In genomic region chr5:146446861-146447733, GRCh38 we compare ENCODE assay signal across 1 cellular context.
A peak's percentile ranks its signal among the peaks of the same experiment; 100 is the strongest.
TF ChIP-seq lines count a peak whose summit lies in the region.

Gene TCERG1, plus strand, starts transcription at chr5:146447333. Its CDS starts 17 bp downstream, at chr5:146447350.

TF ChIP-seq in HepG2, 621 proteins besides CTCF, POLR2A, EP300 and RAD21 (continued from another document and continues in another):
- TF ChIP-seq, protein P1, sequence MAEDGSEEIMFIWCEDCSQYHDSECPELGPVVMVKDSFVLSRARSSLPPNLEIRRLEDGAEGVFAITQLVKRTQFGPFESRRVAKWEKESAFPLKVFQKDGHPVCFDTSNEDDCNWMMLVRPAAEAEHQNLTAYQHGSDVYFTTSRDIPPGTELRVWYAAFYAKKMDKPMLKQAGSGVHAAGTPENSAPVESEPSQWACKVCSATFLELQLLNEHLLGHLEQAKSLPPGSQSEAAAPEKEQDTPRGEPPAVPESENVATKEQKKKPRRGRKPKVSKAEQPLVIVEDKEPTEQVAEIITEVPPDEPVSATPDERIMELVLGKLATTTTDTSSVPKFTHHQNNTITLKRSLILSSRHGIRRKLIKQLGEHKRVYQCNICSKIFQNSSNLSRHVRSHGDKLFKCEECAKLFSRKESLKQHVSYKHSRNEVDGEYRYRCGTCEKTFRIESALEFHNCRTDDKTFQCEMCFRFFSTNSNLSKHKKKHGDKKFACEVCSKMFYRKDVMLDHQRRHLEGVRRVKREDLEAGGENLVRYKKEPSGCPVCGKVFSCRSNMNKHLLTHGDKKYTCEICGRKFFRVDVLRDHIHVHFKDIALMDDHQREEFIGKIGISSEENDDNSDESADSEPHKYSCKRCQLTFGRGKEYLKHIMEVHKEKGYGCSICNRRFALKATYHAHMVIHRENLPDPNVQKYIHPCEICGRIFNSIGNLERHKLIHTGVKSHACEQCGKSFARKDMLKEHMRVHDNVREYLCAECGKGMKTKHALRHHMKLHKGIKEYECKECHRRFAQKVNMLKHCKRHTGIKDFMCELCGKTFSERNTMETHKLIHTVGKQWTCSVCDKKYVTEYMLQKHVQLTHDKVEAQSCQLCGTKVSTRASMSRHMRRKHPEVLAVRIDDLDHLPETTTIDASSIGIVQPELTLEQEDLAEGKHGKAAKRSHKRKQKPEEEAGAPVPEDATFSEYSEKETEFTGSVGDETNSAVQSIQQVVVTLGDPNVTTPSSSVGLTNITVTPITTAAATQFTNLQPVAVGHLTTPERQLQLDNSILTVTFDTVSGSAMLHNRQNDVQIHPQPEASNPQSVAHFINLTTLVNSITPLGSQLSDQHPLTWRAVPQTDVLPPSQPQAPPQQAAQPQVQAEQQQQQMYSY (CRISPR knock-in tag; IDR thresholded peaks at IDR 0.05): no peak
- TF ChIP-seq ZNF446 (CRISPR knock-in tag; IDR thresholded peaks at IDR 0.05) (no peak), REXO4 (CRISPR knock-in tag; IDR thresholded peaks at IDR 0.05; ENCODE audit: borderline replicate concordance) (no peak; the same call in 1 of the 2 replicates), RNF219 (CRISPR knock-in tag; IDR thresholded peaks at IDR 0.05) (no peak), ZBTB49 (CRISPR knock-in tag; IDR thresholded peaks at IDR 0.05; ENCODE audit: borderline replicate concordance) (no peak), BCL6 (CRISPR knock-in tag; IDR thresholded peaks at IDR 0.05) (0 out of 2 replicates have a peak, but pooled peaks have one; percentile 6), PHF5A (CRISPR knock-in tag; IDR thresholded peaks at IDR 0.05; ENCODE audit: low read depth, unreplicated experiment) (peak; percentile 22), HNF4G (IDR thresholded peaks at IDR 0.05; ENCODE audit: borderline replicate concordance, low read depth, low read length) (no peak), HNF4G (CRISPR knock-in tag; IDR thresholded peaks at IDR 0.05; ENCODE audit: borderline replicate concordance, low read depth) (0 out of 2 replicates have a peak, but pooled peaks have one; percentile 48), HNRNPUL1 (IDR thresholded peaks at IDR 0.05; ENCODE audit: low read depth, low read length) (no peak), ZNF496 (CRISPR knock-in tag; IDR thresholded peaks at IDR 0.05; ENCODE audit: insufficient replicate concordance) (no peak), ZNF557 (CRISPR knock-in tag; IDR thresholded peaks at IDR 0.05) (0 out of 2 replicates have a peak, but pooled peaks have one; percentile 53), ZNF451 (CRISPR knock-in tag; IDR thresholded peaks at IDR 0.05) (no peak), KDM1A (CRISPR knock-in tag; IDR thresholded peaks at IDR 0.05) (no peak), ZNF7 (CRISPR knock-in tag; IDR thresholded peaks at IDR 0.05) (no peak), ZFP36L2 (CRISPR knock-in tag; IDR thresholded peaks at IDR 0.05) (no peak), ZBTB26 (CRISPR knock-in tag; IDR thresholded peaks at IDR 0.05; ENCODE audit: borderline replicate concordance) (peak; percentile 43; the same call in 1 of the 2 replicates), SALL2 (CRISPR knock-in tag; IDR thresholded peaks at IDR 0.05) (no peak), ZBTB7A (CRISPR knock-in tag; IDR thresholded peaks at IDR 0.05) (no peak), NFRKB (IDR thresholded peaks at IDR 0.05) (peak; percentile 79), MEIS2 (CRISPR knock-in tag; IDR thresholded peaks at IDR 0.05) (peak; percentile 74), CCDC6 (CRISPR knock-in tag; IDR thresholded peaks at IDR 0.05) (peak; percentile 79), ZMYM2 (CRISPR knock-in tag; IDR thresholded peaks at IDR 0.05) (no peak), ZNF552 (CRISPR knock-in tag; IDR thresholded peaks at IDR 0.05; ENCODE audit: borderline replicate concordance) (no peak; the same call in 1 of the 2 replicates), ZBTB7B (CRISPR knock-in tag; IDR thresholded peaks at IDR 0.05) (no peak), ZMYM4 (CRISPR knock-in tag; IDR thresholded peaks at IDR 0.05) (peak; percentile 100), CREB1 (IDR thresholded peaks at IDR 0.05) (peak; percentile 86), CREB1 (CRISPR knock-in tag; IDR thresholded peaks at IDR 0.05) (peak; percentile 91), HIC2 (CRISPR knock-in tag; IDR thresholded peaks at IDR 0.05; ENCODE audit: low read depth) (no peak), PATZ1 (CRISPR knock-in tag; IDR thresholded peaks at IDR 0.05) (no peak; the same call in 1 of the 2 replicates)
- TF ChIP-seq, protein P2, sequence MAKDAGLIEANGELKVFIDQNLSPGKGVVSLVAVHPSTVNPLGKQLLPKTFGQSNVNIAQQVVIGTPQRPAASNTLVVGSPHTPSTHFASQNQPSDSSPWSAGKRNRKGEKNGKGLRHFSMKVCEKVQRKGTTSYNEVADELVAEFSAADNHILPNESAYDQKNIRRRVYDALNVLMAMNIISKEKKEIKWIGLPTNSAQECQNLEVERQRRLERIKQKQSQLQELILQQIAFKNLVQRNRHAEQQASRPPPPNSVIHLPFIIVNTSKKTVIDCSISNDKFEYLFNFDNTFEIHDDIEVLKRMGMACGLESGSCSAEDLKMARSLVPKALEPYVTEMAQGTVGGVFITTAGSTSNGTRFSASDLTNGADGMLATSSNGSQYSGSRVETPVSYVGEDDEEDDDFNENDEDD (CRISPR knock-in tag; IDR thresholded peaks at IDR 0.05; ENCODE audit: borderline replicate concordance): peak; percentile 96
- TF ChIP-seq, protein P3, sequence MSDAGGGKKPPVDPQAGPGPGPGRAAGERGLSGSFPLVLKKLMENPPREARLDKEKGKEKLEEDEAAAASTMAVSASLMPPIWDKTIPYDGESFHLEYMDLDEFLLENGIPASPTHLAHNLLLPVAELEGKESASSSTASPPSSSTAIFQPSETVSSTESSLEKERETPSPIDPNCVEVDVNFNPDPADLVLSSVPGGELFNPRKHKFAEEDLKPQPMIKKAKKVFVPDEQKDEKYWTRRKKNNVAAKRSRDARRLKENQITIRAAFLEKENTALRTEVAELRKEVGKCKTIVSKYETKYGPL (CRISPR knock-in tag; IDR thresholded peaks at IDR 0.05): peak; percentile 49; the same call in 1 of the 2 replicates
- TF ChIP-seq, protein P4, sequence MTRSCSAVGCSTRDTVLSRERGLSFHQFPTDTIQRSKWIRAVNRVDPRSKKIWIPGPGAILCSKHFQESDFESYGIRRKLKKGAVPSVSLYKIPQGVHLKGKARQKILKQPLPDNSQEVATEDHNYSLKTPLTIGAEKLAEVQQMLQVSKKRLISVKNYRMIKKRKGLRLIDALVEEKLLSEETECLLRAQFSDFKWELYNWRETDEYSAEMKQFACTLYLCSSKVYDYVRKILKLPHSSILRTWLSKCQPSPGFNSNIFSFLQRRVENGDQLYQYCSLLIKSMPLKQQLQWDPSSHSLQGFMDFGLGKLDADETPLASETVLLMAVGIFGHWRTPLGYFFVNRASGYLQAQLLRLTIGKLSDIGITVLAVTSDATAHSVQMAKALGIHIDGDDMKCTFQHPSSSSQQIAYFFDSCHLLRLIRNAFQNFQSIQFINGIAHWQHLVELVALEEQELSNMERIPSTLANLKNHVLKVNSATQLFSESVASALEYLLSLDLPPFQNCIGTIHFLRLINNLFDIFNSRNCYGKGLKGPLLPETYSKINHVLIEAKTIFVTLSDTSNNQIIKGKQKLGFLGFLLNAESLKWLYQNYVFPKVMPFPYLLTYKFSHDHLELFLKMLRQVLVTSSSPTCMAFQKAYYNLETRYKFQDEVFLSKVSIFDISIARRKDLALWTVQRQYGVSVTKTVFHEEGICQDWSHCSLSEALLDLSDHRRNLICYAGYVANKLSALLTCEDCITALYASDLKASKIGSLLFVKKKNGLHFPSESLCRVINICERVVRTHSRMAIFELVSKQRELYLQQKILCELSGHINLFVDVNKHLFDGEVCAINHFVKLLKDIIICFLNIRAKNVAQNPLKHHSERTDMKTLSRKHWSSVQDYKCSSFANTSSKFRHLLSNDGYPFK (CRISPR knock-in tag; IDR thresholded peaks at IDR 0.05; ENCODE audit: borderline replicate concordance): peak; percentile 94; the same call in 1 of the 2 replicates
